In the genomic region with DNA sequence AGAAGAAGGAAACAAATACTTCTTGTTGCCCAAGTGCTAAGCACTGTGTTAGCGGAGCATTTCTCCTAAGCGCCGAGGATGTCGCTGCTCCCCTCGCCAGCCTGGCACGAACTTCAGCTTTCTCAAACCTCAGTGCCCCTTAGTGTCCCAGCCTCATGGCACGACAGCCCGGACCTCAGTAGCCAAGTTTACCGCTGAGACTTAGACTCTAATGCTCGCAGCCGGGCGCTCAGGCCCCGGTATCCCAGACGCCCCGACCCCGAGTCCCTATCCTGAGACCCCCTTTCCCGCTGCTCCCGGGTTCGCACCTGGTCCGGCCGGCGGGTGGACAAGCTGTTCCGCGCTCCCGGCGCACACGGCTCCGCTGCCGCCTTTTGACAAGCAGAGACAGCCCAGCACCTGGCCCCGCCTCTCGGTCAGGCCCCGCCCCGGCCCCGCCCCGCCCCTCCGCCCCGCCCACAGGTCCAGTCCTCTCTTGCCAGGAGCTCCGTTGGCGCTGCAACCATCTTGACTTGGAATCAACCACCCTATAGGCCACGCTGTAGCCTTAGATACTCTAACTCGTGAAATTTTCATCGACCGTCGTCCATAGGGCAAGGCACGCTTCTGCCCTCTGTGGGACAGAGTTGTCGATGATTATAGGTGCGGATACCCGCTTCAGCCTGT, we compare ENCODE assay signal across 8 cellular contexts. TPM values are rescaled to one million over a fixed set of nuclear protein-coding genes. Genes with fewer than 3 reads are reported as not detected.
DNase-seq lines count a peak whose midpoint lies in the region; ATAC-seq and TF ChIP-seq lines count a peak whose summit lies in the region.

A gene (minus strand): TSS at position 348 of the 666 bp plus-strand sequence. CDS start 25,881 bp downstream, outside the sequence.

- H3K4me3 Mint-ChIP-seq in naive B cell = peak within 1 kb of the TSS; percentile 81 to 95 (median 92)

- H3K9me3 Mint-ChIP-seq in naive B cell = no peaks in the 10 kb centered on the region

- no peaks in the 10 kb centered on the region for H3K9me3 ChIP-seq in HUES64 (ENCODE audit: insufficient read depth, low read depth, low read length)
- no peaks in the 10 kb centered on the region for H3K9me3 ChIP-seq in esophagus squamous epithelium

- H3K36me3 Mint-ChIP-seq in naive B cell = peaks cover 0 to 6% of the 10 kb centered on the region in 2 donors

- H3K27ac ChIP-seq in HUES64 (ENCODE audit: low read depth, low read length) (no peak within 1 kb of the TSS), esophagus squamous epithelium (peak within 1 kb of the TSS; percentile 78 to 92 (median 84))

- H3K27me3 Mint-ChIP-seq in naive B cell = peaks cover 44 to 54% (median 45%) of the 10 kb centered on the region in 3 donors

- peak in 3 of 6 experiments; percentile 5 to 28 (median 13) for TF ChIP-seq CTCF in esophagus squamous epithelium (IDR thresholded peaks at IDR 0.05)

- TF ChIP-seq POLR2A in esophagus squamous epithelium (IDR thresholded peaks at IDR 0.05) = peak in 2 of 4 donors; percentile 34 to 82

- intact Hi-C loops in esophagus squamous epithelium (cut with DNase I) = loop anchor here (5.0 kb wide), 1 partner anchor 38 kb away; no protein-coding TSS in a partner anchor

- peak; percentile 61 for DNase-seq in CMK (ENCODE audit: low read depth)
- DNase-seq in OCI-M1 (lab: John Stamatoyannopoulos, UW) = peak; percentile 83
- peak; percentile 77 for DNase-seq in activated T-cell treated with anti-CD3 and anti-CD28 coated beads, Interleukin-2, amount 50 U/mL, for 1 hour
- DNase-seq in esophagus squamous epithelium (lab: John Stamatoyannopoulos, UW) = no peak
- peak; percentile 46 for DNase-seq in naive B cell
- DNase-seq in stimulated activated naive CD8-positive, alpha-beta T cell treated with anti-CD3 and anti-CD28 coated beads, Interleukin-15, Interleukin-2, amounts not matched to agents 100 U/mL and 50 U/mL, for 24 hours = peak; percentile 78

- H3K36me3 ChIP-seq in HUES64 (ENCODE audit: insufficient read depth, low read length) (no peaks in the 10 kb centered on the region), esophagus squamous epithelium (no peaks in the 10 kb centered on the region)

- H3K27me3 ChIP-seq in HUES64 (ENCODE audit: insufficient read depth, low read length) (peaks cover 95% of the 10 kb centered on the region), esophagus squamous epithelium (no peaks in the 10 kb centered on the region)

- H3K4me1 ChIP-seq in HUES64 (ENCODE audit: insufficient read depth, low read length) (peaks cover 6% of the 10 kb centered on the region; the same call in 1 of the 2 replicates), esophagus squamous epithelium (peaks cover 42 to 60% (median 46%) of the 10 kb centered on the region in 3 donors)

- ATAC-seq in GM21381 (IDR thresholded peaks at IDR 0.05; ENCODE audit: unreplicated experiment) (peak; percentile 55), naive B cell (ENCODE audit: low read depth in 2 of 2) (peak; percentile 72 to 73)
- peak; percentile 70 for ATAC-seq in stimulated activated naive CD8-positive, alpha-beta T cell treated with anti-CD3 and anti-CD28 coated beads, Interleukin-15, Interleukin-2, amounts not matched to agents 100 U/mL and 50 U/mL, for 24 hours

- H3K9ac ChIP-seq in HUES64 (ENCODE audit: low read depth, low read length) = peak within 1 kb of the TSS; percentile 79

- peaks cover 21 to 23% (median 22%) of the 10 kb centered on the region in 3 donors for H3K4me1 Mint-ChIP-seq in naive B cell

- H3K4me3 ChIP-seq in HUES64 (ENCODE audit: low read length) = peak within 1 kb of the TSS; percentile 69
- peak within 1 kb of the TSS; percentile 53 to 81 (median 65) for H3K4me3 ChIP-seq in esophagus squamous epithelium

- H3K27ac Mint-ChIP-seq in naive B cell = peak within 1 kb of the TSS in 5 of 6 donors; percentile 35 to 80 (median 64)

- 1% methylated on average over 46 of the region's 48 CpGs for WGBS in HUES64
- WGBS in esophagus squamous epithelium, 2 donors = 0 to 3% methylated on average over 11 to 15 of the region's 48 CpGs

RNA-seq across cellular contexts. Expression of the gene that starts here (rescaled TPM):
- polyA plus RNA-seq in HUES64 (2013, experiment 1 of 2) = 0.10 TPM
- polyA plus RNA-seq in HUES64 (2013, experiment 2 of 2) = 0.32 TPM
- 10 to 100 TPM; 16.6 to 25.0 (median 21.3) TPM for total RNA-seq in esophagus squamous epithelium
- polyA plus RNA-seq in naive B cell (ENCODE audit: low read depth in 6 of 6) = under 1 TPM in 2 of 6 donors, not detected in 4; 0.05 to 0.44 TPM

Comparison
In these comparisons a context has a peak if more than half of its experiments do, and no peak if none do; other contexts are left out.
1. Peak in DNase-seq and ATAC-seq in naive B cell; RNA of the gene not detected or under 1 TPM.